20 cellular contexts compared by ENCODE assay signal in the genomic region with DNA sequence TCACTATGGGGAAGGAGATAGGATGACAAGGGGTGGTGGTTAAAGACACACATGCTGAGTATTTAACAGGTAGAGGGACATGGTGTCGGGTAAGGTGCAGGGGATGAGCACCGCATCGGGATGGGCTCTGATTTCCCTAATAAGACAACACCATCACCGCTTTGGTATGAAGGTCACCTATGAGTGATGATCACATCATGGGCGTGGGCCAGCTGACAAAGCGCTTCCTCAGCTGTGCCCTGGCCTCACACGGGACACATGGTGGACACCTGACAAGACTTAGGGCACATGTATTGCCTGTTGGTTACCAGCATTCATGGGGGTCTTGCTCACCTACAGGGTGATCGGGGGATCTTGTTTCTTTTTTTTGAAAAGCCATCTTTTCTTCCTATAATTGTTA. TPM values are rescaled to one million over a fixed set of nuclear protein-coding genes. Genes with fewer than 3 reads are reported as not detected.
DNase-seq lines count a peak whose midpoint lies in the region; ATAC-seq, FAIRE-seq and TF ChIP-seq lines count a peak whose summit lies in the region.
"Had no signal": no experiment of that assay in that cellular context is flagged by ENCODE, and none has a peak within 500 bp of the region (broad histone marks: within the 10 kb centered on the region; RNA-seq: fewer than 3 reads in every experiment).

No MANE protein-coding gene starts in this region.

- H3K4me3 ChIP-seq in HCT116 (replicated peaks in 1 of 2; ENCODE audit: low read depth in 1 of 2, low read length in 2 of 2) (no peak overlapping the region), epithelial cell of esophagus (ENCODE audit: low read length) (no peak overlapping the region), coronary artery (no peak overlapping the region)
- H3K4me3 ChIP-seq: BLaER1, GM12878, SJSA1 had no signal

- no peak for TF ChIP-seq POLR2A in HCT116 (IDR thresholded peaks at IDR 0.05; ENCODE audit: borderline replicate concordance, extremely low read depth, insufficient read depth, insufficient read length)

- peak overlapping the region; percentile 18 for H3K4me2 ChIP-seq in HCT116 (ENCODE audit: low read length)
- H3K4me2 ChIP-seq: BLaER1 had no signal

- CTCF ChIA-PET in HCT116 (lab: Charles Lee) = no interaction called here
- CTCF ChIA-PET in RWPE1 (lab: Yijun Ruan, JAX) = no interaction called here

- intact Hi-C loops in HCT116 (cut with micrococcal nuclease) = no loop called here

- peaks cover 5 to 25% of the 10 kb centered on the region in 2 experiments; a peak in 3 of 4 replicates for H3K4me1 ChIP-seq in HCT116 (ENCODE audit: control insufficient read depth in 1 of 2, insufficient read depth in 2 of 2, low read length in 2 of 2)

- no peak for TF ChIP-seq RAD21 in HCT116 (IDR thresholded peaks at IDR 0.05; ENCODE audit: low read depth)

- peak; percentile 26 for DNase-seq in HCT116 (ENCODE audit: low read depth, low spot score)
- DNase-seq in RWPE1 (ENCODE audit: low spot score) = peak; percentile 67
- DNase-seq in epithelial cell of esophagus (ENCODE audit: low read depth) = peak; percentile 75
- DNase-seq in urothelium cell line (ENCODE audit: low spot score) = peak; percentile 63
- no peak for DNase-seq in stimulated activated CD4-positive, alpha-beta T cell treated with anti-CD3 and anti-CD28 coated beads, Interleukin-4, amount 100 ng/mL, for 24 hours
- no peak for DNase-seq in coronary artery (ENCODE audit: low spot score)
- DNase-seq in stimulated activated CD4-positive, alpha-beta T cell treated with anti-CD3 and anti-CD28 coated beads, Interleukin-1b, Interleukin-23, amount 100 ng/mL, for 48 hours = no peak
- DNase-seq: CD4-positive, alpha-beta T cell; COR-L47; DMS79; H9; KG1; NCI-H1092 treated with DMSO at 0.1 percent for 48 hours; NCI-H1436 treated with DMSO at 0.1 percent for 48 hours; NCI-H1930; NCI-H510A had no signal

- H4K20me1 ChIP-seq in HCT116 (ENCODE audit: insufficient read depth) = no peaks in the 10 kb centered on the region
- H4K20me1 ChIP-seq: BLaER1 had no signal

- H2AFZ ChIP-seq in HCT116 (ENCODE audit: low read depth, low read length, poor library complexity, severe bottlenecking) = no peak overlapping the region

- no peak for TF ChIP-seq CTCF in HCT116 (IDR thresholded peaks at IDR 0.05 in 2 of 3, conservative IDR thresholded peaks at IDR 0.05 in 1 of 3; ENCODE audit: borderline replicate concordance in 1 of 3, insufficient read depth in 1 of 3, low read depth in 2 of 3, low read length in 2 of 3)
- no peak for TF ChIP-seq CTCF in RWPE1 (conservative IDR thresholded peaks at IDR 0.05; ENCODE audit: low read depth)
- no peak for TF ChIP-seq CTCF in epithelial cell of esophagus (IDR thresholded peaks at IDR 0.05; ENCODE audit: insufficient read depth, low read depth, low read length, missing control alignments)
- no peak for TF ChIP-seq CTCF in coronary artery (IDR thresholded peaks at IDR 0.05)

- RAD21 ChIA-PET in HCT116 (lab: Charles Lee; ENCODE audit: low non-redundant PET in 1 of 2, low total read pairs in 2 of 2, uncharacterized antibody in 2 of 2, unreplicated experiment in 2 of 2) = no interaction called here

- POLR2A ChIA-PET in HCT116 (lab: Charles Lee) (no interaction called here), RWPE1 (lab: Yijun Ruan, JAX; ENCODE audit: low non-redundant PET) (no interaction called here)

- H3K27ac ChIP-seq in HCT116 (ENCODE audit: low read depth, low read length) = no peak overlapping the region
- no peak overlapping the region for H3K27ac ChIP-seq in RWPE1
- H3K27ac ChIP-seq in coronary artery = no peak overlapping the region
- H3K27ac ChIP-seq: BLaER1, SJSA1 had no signal

- no peak overlapping the region for H3K9ac ChIP-seq in HCT116 (ENCODE audit: low read length)
- H3K9ac ChIP-seq: BLaER1 had no signal

- peak; percentile 69 for FAIRE-seq in urothelium cell line (lab: Jason Lieb, UNC)
- FAIRE-seq: GM12878 had no signal

- no peaks in the 10 kb centered on the region for H3K27me3 ChIP-seq in HCT116 (ENCODE audit: insufficient read depth, low read length)
- H3K27me3 ChIP-seq: BLaER1, SJSA1 had no signal

- no peaks in the 10 kb centered on the region for H3K9me2 ChIP-seq in HCT116 (ENCODE audit: insufficient read depth)

- no TSS peak for BruUV-seq in HCT116 (replicated peaks; lab: Mats Ljungman, UMichigan)

- ATAC-seq in HCT116 = peak; percentile 68; the same call in 1 of the 2 replicates
- ATAC-seq: GM12878 had no signal

- H3K9me3 ChIP-seq in HCT116 (ENCODE audit: control insufficient read depth in 1 of 2, insufficient read depth in 1 of 2, low read depth in 1 of 2, low read length in 2 of 2) = no peaks in the 10 kb centered on the region
- H3K9me3 ChIP-seq: BLaER1, SJSA1 had no signal

- no peaks in the 10 kb centered on the region for H3K36me3 ChIP-seq in HCT116 (ENCODE audit: control insufficient read depth in 1 of 2, insufficient read depth in 2 of 2, low read length in 2 of 2)
- H3K36me3 ChIP-seq: BLaER1, SJSA1 had no signal

- no peaks in the 10 kb centered on the region for H3K79me2 ChIP-seq in HCT116 (ENCODE audit: insufficient read depth, low read length)

TF ChIP-seq in HCT116, 20 proteins besides CTCF, POLR2A, EP300 and RAD21 (continues in another document):
- TF ChIP-seq, protein P1, sequence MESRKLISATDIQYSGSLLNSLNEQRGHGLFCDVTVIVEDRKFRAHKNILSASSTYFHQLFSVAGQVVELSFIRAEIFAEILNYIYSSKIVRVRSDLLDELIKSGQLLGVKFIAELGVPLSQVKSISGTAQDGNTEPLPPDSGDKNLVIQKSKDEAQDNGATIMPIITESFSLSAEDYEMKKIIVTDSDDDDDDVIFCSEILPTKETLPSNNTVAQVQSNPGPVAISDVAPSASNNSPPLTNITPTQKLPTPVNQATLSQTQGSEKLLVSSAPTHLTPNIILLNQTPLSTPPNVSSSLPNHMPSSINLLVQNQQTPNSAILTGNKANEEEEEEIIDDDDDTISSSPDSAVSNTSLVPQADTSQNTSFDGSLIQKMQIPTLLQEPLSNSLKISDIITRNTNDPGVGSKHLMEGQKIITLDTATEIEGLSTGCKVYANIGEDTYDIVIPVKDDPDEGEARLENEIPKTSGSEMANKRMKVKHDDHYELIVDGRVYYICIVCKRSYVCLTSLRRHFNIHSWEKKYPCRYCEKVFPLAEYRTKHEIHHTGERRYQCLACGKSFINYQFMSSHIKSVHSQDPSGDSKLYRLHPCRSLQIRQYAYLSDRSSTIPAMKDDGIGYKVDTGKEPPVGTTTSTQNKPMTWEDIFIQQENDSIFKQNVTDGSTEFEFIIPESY (IDR thresholded peaks at IDR 0.05; ENCODE audit: extremely low read depth, insufficient replicate concordance, low read length) = no peak
- no peak for TF ChIP-seq EGR1 (IDR thresholded peaks at IDR 0.05; ENCODE audit: low read depth)
- TF ChIP-seq, protein P2, sequence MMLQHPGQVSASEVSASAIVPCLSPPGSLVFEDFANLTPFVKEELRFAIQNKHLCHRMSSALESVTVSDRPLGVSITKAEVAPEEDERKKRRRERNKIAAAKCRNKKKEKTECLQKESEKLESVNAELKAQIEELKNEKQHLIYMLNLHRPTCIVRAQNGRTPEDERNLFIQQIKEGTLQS (IDR thresholded peaks at IDR 0.05) = peak; percentile 55; the same call in 1 of the 2 replicates
- TF ChIP-seq, protein P3, sequence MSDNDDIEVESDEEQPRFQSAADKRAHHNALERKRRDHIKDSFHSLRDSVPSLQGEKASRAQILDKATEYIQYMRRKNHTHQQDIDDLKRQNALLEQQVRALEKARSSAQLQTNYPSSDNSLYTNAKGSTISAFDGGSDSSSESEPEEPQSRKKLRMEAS (IDR thresholded peaks at IDR 0.05) = peak; percentile 88
- TF ChIP-seq EZH2 (IDR thresholded peaks at IDR 0.05) = no peak
- no peak for TF ChIP-seq TCF7L2 (IDR thresholded peaks at IDR 0.05; ENCODE audit: borderline replicate concordance, extremely low read depth, insufficient read depth, insufficient read length)
- TF ChIP-seq CBX3 (IDR thresholded peaks at IDR 0.05; ENCODE audit: low read depth) = 0 out of 2 replicates have a peak, but pooled peaks have one; percentile 60
- TF ChIP-seq POLR2AphosphoS5 (IDR thresholded peaks at IDR 0.05; ENCODE audit: low read depth, low read length) = 0 out of 2 replicates have a peak, but pooled peaks have one; percentile 22
- TF ChIP-seq ZFX (IDR thresholded peaks at IDR 0.05) = no peak
- 0 out of 2 replicates have a peak, but pooled peaks have one; percentile 43 for TF ChIP-seq SRF (IDR thresholded peaks at IDR 0.05; ENCODE audit: low read depth)
- TF ChIP-seq YY1 (IDR thresholded peaks at IDR 0.05; ENCODE audit: extremely low read depth, insufficient replicate concordance, low read depth, low read length) = no peak
- TF ChIP-seq SP1 (IDR thresholded peaks at IDR 0.05; ENCODE audit: low read depth) = peak; percentile 59
- TF ChIP-seq FOSL1 (IDR thresholded peaks at IDR 0.05; ENCODE audit: low read depth) = peak; percentile 55
- peak; percentile 63; the same call in 1 of the 2 replicates for TF ChIP-seq SIN3A (IDR thresholded peaks at IDR 0.05; ENCODE audit: low read depth)

RNA-seq across cellular contexts. Expression of a gene that starts 12.8 kb away (rescaled TPM):
- 0.15 TPM for total RNA-seq in HCT116 (2021; ENCODE audit: unreplicated experiment)
- polyA plus RNA-seq in HCT116 (2012) = 0.17 and 0.37 TPM in 2 replicates
- total RNA-seq: GM12878, H9, HT1080 had no signal

RNA-seq across cellular contexts. Expression of a gene that starts 19.2 kb away (rescaled TPM):
- 4.5 TPM for total RNA-seq in HCT116 (2021; ENCODE audit: unreplicated experiment)
- polyA plus RNA-seq in HCT116 (2012) = 3.2 and 3.4 TPM in 2 replicates
- total RNA-seq: CD4-positive, alpha-beta T cell; GM12878; H9; HT1080 had no signal

RNA-seq across cellular contexts. Expression of a gene that starts 41.0 kb away (rescaled TPM):
- total RNA-seq in HCT116 (2021; ENCODE audit: unreplicated experiment) = 42.7 TPM
- 221 and 353 TPM in 2 replicates for polyA plus RNA-seq in HCT116 (2012)

Comparison
In these comparisons a context has a peak if more than half of its experiments do, and no peak if none do; other contexts are left out.
1. DNase-seq: peak in HCT116 (single experiment), RWPE1 (single experiment), epithelial cell of esophagus (single experiment) and urothelium cell line (single experiment); none in stimulated activated CD4-positive, alpha-beta T cell treated with anti-CD3 and anti-CD28 coated beads, Interleukin-4, amount 100 ng/mL, for 24 hours (single experiment), coronary artery (single experiment) and stimulated activated CD4-positive, alpha-beta T cell treated with anti-CD3 and anti-CD28 coated beads, Interleukin-1b, Interleukin-23, amount 100 ng/mL, for 48 hours (single experiment).